ENCODE assay signal across 4 cellular contexts in genomic region chr1:153011359-153011758, GRCh38. TPM values are rescaled to one million over a fixed set of nuclear protein-coding genes. Genes with fewer than 3 reads are reported as not detected.
"Had no signal": no experiment of that assay in that cellular context is flagged by ENCODE, and none has a peak within 500 bp of the region (broad histone marks: within the 10 kb centered on the region; RNA-seq: fewer than 3 reads in every experiment).

No MANE protein-coding gene starts in this region.

RNA-seq across cellular contexts. Expression of gene SPRR3, which starts 9.8 kb away (rescaled TPM):
- total RNA-seq: GM23338, H1, H9 had no signal
- polyA plus RNA-seq: GM23338, H1 had no signal

RNA-seq across cellular contexts. Expression of gene SPRR1B, which starts 19.6 kb away (rescaled TPM):
- total RNA-seq: GM23338, H1, H9 had no signal
- polyA plus RNA-seq: GM23338 had no signal

RNA-seq across cellular contexts. Expression of gene SPRR1A, which starts 27.5 kb away (rescaled TPM):
- total RNA-seq: GM23338, H1, H9, HT-29 had no signal
- polyA plus RNA-seq: GM23338, H1 had no signal

RNA-seq across cellular contexts. Expression of gene SPRR2D, which starts 29.6 kb away (rescaled TPM):
- total RNA-seq: GM23338, H1, H9, HT-29 had no signal
- polyA plus RNA-seq: GM23338, H1 had no signal

RNA-seq across cellular contexts. Expression of gene SPRR4, which starts 40.9 kb away (rescaled TPM):
- total RNA-seq: GM23338, H1, H9, HT-29 had no signal
- polyA plus RNA-seq: GM23338, H1 had no signal
